Comparison of ENCODE assay signal across 29 cellular contexts in the genomic region with DNA sequence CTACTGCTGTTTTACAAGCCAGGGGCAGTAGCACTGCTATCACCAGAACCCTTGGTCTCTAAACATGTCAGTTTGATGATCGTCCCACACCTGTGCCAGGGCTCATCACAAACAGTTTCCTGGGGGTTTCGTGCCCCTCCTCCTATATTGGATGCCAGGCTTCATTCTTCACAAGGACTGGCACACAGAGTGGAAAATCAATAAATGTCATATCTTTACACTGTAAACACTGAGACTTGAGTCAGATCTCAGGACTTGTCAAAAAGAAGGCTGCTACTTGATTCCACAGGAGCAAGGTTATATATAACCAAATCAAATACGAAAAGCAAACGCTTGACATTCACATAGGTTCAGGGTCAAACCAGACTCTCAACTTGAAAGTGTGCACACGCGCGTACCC. TPM values are rescaled to one million over a fixed set of nuclear protein-coding genes. Genes with fewer than 3 reads are reported as not detected.
"Had no signal": no experiment of that assay in that cellular context is flagged by ENCODE, and none has a peak within 500 bp of the region (broad histone marks: within the 10 kb centered on the region; RNA-seq: fewer than 3 reads in every experiment).

No MANE protein-coding gene starts in this region.

- H3K79me2 ChIP-seq: hepatocyte had no signal

- DNase-seq: islet precursor cell; left ventricle myocardium inferior; mesendoderm; naive B cell; natural killer cell; nephron progenitor cell; occipital lobe; retina; right cardiac atrium; sigmoid colon; small intestine; spleen; stimulated activated CD4-positive, alpha-beta T cell treated with anti-CD3 and anti-CD28 coated beads, Interleukin-4, amount 100 ng/mL, for 24 hours; stimulated activated naive CD4-positive, alpha-beta T cell; tibial artery; trophoblast cell; upper lobe of right lung had no signal

- H3K4me1 Mint-ChIP-seq: mesothelial cell of epicardium; natural killer cell; neural progenitor cell; stimulated activated effector memory CD8-positive, alpha-beta T cell treated with anti-CD3 and anti-CD28 coated beads, Interleukin-12 subunit alpha, Interleukin-12 subunit beta, amount 100 ng/mL, for 72 hours had no signal

- H3K27ac ChIP-seq: hepatocyte, left ventricle myocardium inferior, neural progenitor cell, neutrophil, prostate gland, spleen, suprapubic skin, thoracic aorta, tibial artery, upper lobe of right lung had no signal

- H3K27me3 Mint-ChIP-seq: naive B cell; stimulated activated naive CD8-positive, alpha-beta T cell treated with anti-CD3 and anti-CD28 coated beads, Interleukin-15, Interleukin-2, amounts not matched to agents 100 ng/mL and 50 ng/mL, for 24 hours had no signal

- H2AFZ ChIP-seq: hepatocyte, neural progenitor cell had no signal

- H3K4me3 Mint-ChIP-seq: mesothelial cell of epicardium; naive B cell; natural killer cell; nephron progenitor cell; neural progenitor cell; stimulated activated effector memory CD8-positive, alpha-beta T cell treated with anti-CD3 and anti-CD28 coated beads, Interleukin-12 subunit alpha, Interleukin-12 subunit beta, amount 100 ng/mL, for 72 hours; stimulated activated naive CD8-positive, alpha-beta T cell treated with anti-CD3 and anti-CD28 coated beads, Interleukin-15, Interleukin-2, amounts not matched to agents 100 ng/mL and 50 ng/mL, for 24 hours had no signal

- H3K27ac Mint-ChIP-seq: mesothelial cell of epicardium; neural progenitor cell; stimulated activated naive CD8-positive, alpha-beta T cell treated with anti-CD3 and anti-CD28 coated beads, Interleukin-15, Interleukin-2, amounts not matched to agents 100 ng/mL and 50 ng/mL, for 24 hours had no signal

- H3K9me3 Mint-ChIP-seq: mesothelial cell of epicardium; naive B cell; natural killer cell; nephron progenitor cell; neural progenitor cell; stimulated activated effector memory CD8-positive, alpha-beta T cell treated with anti-CD3 and anti-CD28 coated beads, Interleukin-12 subunit alpha, Interleukin-12 subunit beta, amount 100 ng/mL, for 72 hours; stimulated activated naive CD8-positive, alpha-beta T cell treated with anti-CD3 and anti-CD28 coated beads, Interleukin-15, Interleukin-2, amounts not matched to agents 100 ng/mL and 50 ng/mL, for 24 hours had no signal

- H3K4me1 ChIP-seq: left ventricle myocardium inferior, neural progenitor cell, prostate gland, suprapubic skin, tibial artery, upper lobe of right lung had no signal

- H3K9me3 ChIP-seq: left ventricle myocardium inferior, neutrophil, prostate gland, sigmoid colon, spleen, suprapubic skin, thoracic aorta, tibial artery, upper lobe of right lung had no signal

- H3K4me2 ChIP-seq: hepatocyte, neural progenitor cell had no signal

- H3K27me3 ChIP-seq: hepatocyte, neural progenitor cell, neutrophil, sigmoid colon, spleen, suprapubic skin, tibial artery, upper lobe of right lung had no signal

- FAIRE-seq: small intestine, urothelium cell line had no signal

- H3K36me3 ChIP-seq: neural progenitor cell had no signal

- H3K9ac ChIP-seq: neural progenitor cell had no signal

- H3K4me3 ChIP-seq: hepatocyte, left ventricle myocardium inferior, lung, neural progenitor cell, prostate gland, sigmoid colon, spleen, suprapubic skin, thoracic aorta, tibial artery, upper lobe of right lung had no signal

- ATAC-seq: natural killer cell; right cardiac atrium; stimulated activated effector memory CD8-positive, alpha-beta T cell treated with anti-CD3 and anti-CD28 coated beads, Interleukin-12 subunit alpha, Interleukin-12 subunit beta, amount 100 ng/mL, for 72 hours; upper lobe of right lung had no signal

RNA-seq across cellular contexts. Expression of gene CLEC18B, which starts 39.3 kb away (rescaled TPM):
- total RNA-seq: mononuclear cell, upper lobe of right lung had no signal
